In the genomic region with DNA sequence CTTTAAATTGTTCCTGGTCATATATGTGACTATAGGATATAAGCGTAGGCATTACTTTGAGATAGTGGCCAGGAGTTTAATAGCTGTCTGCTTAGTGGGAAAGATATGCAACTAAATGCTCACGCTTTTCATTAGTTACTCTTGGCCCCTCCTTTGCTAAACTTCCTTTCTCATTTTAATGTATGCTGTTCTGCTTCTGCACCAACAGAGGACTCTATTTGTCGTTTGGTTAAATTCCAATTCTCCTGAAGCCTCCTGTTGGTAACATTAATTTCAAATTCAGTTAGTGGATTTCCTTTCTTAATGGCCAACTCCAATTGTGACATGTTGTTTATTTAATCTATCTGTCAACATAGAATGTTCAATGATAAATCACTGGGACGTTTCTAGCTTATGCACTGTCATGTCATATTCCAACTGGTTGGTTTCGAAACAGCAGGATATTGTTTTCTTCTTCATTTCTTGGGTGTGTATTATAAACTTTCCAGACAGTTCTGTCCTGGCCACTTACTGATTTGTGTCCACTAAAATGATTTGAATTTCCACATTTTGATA, we compare ENCODE assay signal across 25 cellular contexts.
DNase-seq lines count a peak whose midpoint lies in the region; ATAC-seq and TF ChIP-seq lines count a peak whose summit lies in the region.
"Had no signal": no experiment of that assay in that cellular context is flagged by ENCODE, and none has a peak within 500 bp of the region (broad histone marks: within the 10 kb centered on the region; RNA-seq: fewer than 3 reads in every experiment).

No MANE protein-coding gene starts in this region.

- no peak overlapping the region for H3K27ac Mint-ChIP-seq in CD14-positive monocyte
- H3K27ac Mint-ChIP-seq: activated naive CD4-positive, alpha-beta T cell treated with anti-CD3 and anti-CD28 coated beads, Interleukin-2, amount 50 U/mL, for 24 hours; activated T-helper 17 cell treated with anti-CD3 and anti-CD28 coated beads, Interleukin-2, amount 50 U/mL, for 72 hours; natural killer cell; T-helper 2 cell treated with Interferon-gamma antibody and Interleukin-4, amounts not matched to agents 5 μg/mL and 100 μg/mL, for 36 hours had no signal

- H3K9me3 Mint-ChIP-seq in CD14-positive monocyte, result peaks cover 0 to 3% (median 0%) of the 10 kb centered on the region in 7 donors

- no peak for TF ChIP-seq CTCF in RWPE2 (IDR thresholded peaks at IDR 0.05; ENCODE audit: poor library complexity, severe bottlenecking)
- no peak for TF ChIP-seq CTCF in fibroblast of villous mesenchyme (IDR thresholded peaks at IDR 0.05; ENCODE audit: insufficient read depth, low read depth, low read length)
- TF ChIP-seq CTCF in CD14-positive monocyte (IDR thresholded peaks at IDR 0.05), result no peak
- no peak for TF ChIP-seq CTCF in ascending aorta (IDR thresholded peaks at IDR 0.05)

- H3K4me3 Mint-ChIP-seq in CD14-positive monocyte, result no peak overlapping the region
- H3K4me3 Mint-ChIP-seq: activated naive CD4-positive, alpha-beta T cell treated with anti-CD3 and anti-CD28 coated beads, Interleukin-2, amount 50 U/mL, for 24 hours; activated T-helper 17 cell treated with anti-CD3 and anti-CD28 coated beads, Interleukin-2, amount 50 U/mL, for 72 hours; natural killer cell; T-helper 2 cell treated with Interferon-gamma antibody and Interleukin-4, amounts not matched to agents 5 μg/mL and 100 μg/mL, for 36 hours had no signal

- H3K4me1 ChIP-seq in RWPE2 (ENCODE audit: insufficient read depth, poor library complexity, severe bottlenecking) (peaks cover 7% of the 10 kb centered on the region), ascending aorta (no peaks in the 10 kb centered on the region)
- H3K4me1 ChIP-seq: BLaER1 treated with 17β-estradiol and CSF1 and Interleukin-3, amounts not matched to agents 10 nM and 100 nM; lower lobe of right lung; psoas muscle; tibial artery had no signal

- no peaks in the 10 kb centered on the region for H3K36me3 Mint-ChIP-seq in CD14-positive monocyte
- H3K36me3 Mint-ChIP-seq: activated naive CD4-positive, alpha-beta T cell treated with anti-CD3 and anti-CD28 coated beads, Interleukin-2, amount 50 U/mL, for 24 hours had no signal

- ATAC-seq in RWPE2 (ENCODE audit: low read depth), result peak; percentile 25; the same call in 1 of the 3 replicates
- ATAC-seq: activated T-helper 17 cell treated with anti-CD3 and anti-CD28 coated beads, Interleukin-2, amount 50 U/mL, for 72 hours; gastroesophageal sphincter; lower lobe of right lung; mucosa of descending colon; natural killer cell; psoas muscle had no signal

- H3K36me3 ChIP-seq in H7 (replicated peaks; ENCODE audit: control insufficient read depth, insufficient read depth, low read length) (no peaks in the 10 kb centered on the region), RWPE2 (ENCODE audit: low read depth) (no peaks in the 10 kb centered on the region), ascending aorta (no peaks in the 10 kb centered on the region)
- H3K36me3 ChIP-seq: BLaER1 treated with 17β-estradiol and CSF1 and Interleukin-3, amounts not matched to agents 10 nM and 100 nM; gastroesophageal sphincter; lower lobe of right lung; tibial artery; WERI-Rb-1 had no signal

- H3K9me3 ChIP-seq in RWPE2 (ENCODE audit: severe bottlenecking) (peaks cover 2% of the 10 kb centered on the region), ascending aorta (no peaks in the 10 kb centered on the region)
- H3K9me3 ChIP-seq: BLaER1 treated with 17β-estradiol and CSF1 and Interleukin-3, amounts not matched to agents 10 nM and 100 nM; gastroesophageal sphincter; lower lobe of right lung; mucosa of descending colon; psoas muscle; tibial artery had no signal

- no peak overlapping the region for H3K4me3 ChIP-seq in H7 (ENCODE audit: insufficient read depth, low read depth, low read length)
- H3K4me3 ChIP-seq in RWPE2 (ENCODE audit: severe bottlenecking), result no peak overlapping the region
- no peak overlapping the region for H3K4me3 ChIP-seq in fibroblast of villous mesenchyme (ENCODE audit: low read depth, low read length)
- no peak overlapping the region for H3K4me3 ChIP-seq in ascending aorta
- H3K4me3 ChIP-seq: BLaER1 treated with 17β-estradiol and CSF1 and Interleukin-3, amounts not matched to agents 10 nM and 100 nM; gastroesophageal sphincter; lower lobe of right lung; mucosa of descending colon; psoas muscle; tibial artery had no signal

- in situ Hi-C loops in Caki2 (cut with HindIII; ENCODE audit: low pct_unique_long_range_greater_than_20kb, low sequenced_read_pairs), result no loop called here

- intact Hi-C loops in CD14-positive monocyte (cut with micrococcal nuclease), result no loop called here
- intact Hi-C loops in ascending aorta (cut with DNase I), result no loop called here

- H3K27me3 ChIP-seq in H7 (ENCODE audit: control insufficient read depth, insufficient read depth, low read length) (no peaks in the 10 kb centered on the region), RWPE2 (ENCODE audit: insufficient read depth, poor library complexity, severe bottlenecking) (no peaks in the 10 kb centered on the region), ascending aorta (no peaks in the 10 kb centered on the region)
- H3K27me3 ChIP-seq: BLaER1 treated with 17β-estradiol and CSF1 and Interleukin-3, amounts not matched to agents 10 nM and 100 nM; gastroesophageal sphincter; tibial artery had no signal

- H3K27ac ChIP-seq in RWPE2 (ENCODE audit: poor library complexity, severe bottlenecking) (no peak overlapping the region), caudate nucleus (ENCODE audit: low read depth, low read length) (no peak overlapping the region), ascending aorta (no peak overlapping the region)
- H3K27ac ChIP-seq: BLaER1 treated with 17β-estradiol and CSF1 and Interleukin-3, amounts not matched to agents 10 nM and 100 nM; gastroesophageal sphincter; KMS-11; lower lobe of right lung; psoas muscle; tibial artery; WERI-Rb-1 had no signal

- DNase-seq in Caki2 (ENCODE audit: low read depth) (peak; percentile 41), H7 (peak; percentile 0), RWPE2 (ENCODE audit: low spot score) (no peak), fibroblast of villous mesenchyme (ENCODE audit: low read depth) (peak; percentile 3), caudate nucleus (lab: John Stamatoyannopoulos, UW) (no peak), CD14-positive monocyte (ENCODE audit: low spot score) (no peak), ascending aorta (ENCODE audit: low spot score in 2 of 2) (no peak)
- DNase-seq: activated CD4-positive, alpha-beta T cell treated with anti-CD3 and anti-CD28 coated beads for 48 hours; amygdala; Calu3; GOT3; lower lobe of right lung; mucosa of descending colon; natural killer cell; NCI-H1436; psoas muscle; stimulated activated CD4-positive, alpha-beta T cell treated with anti-CD3 and anti-CD28 coated beads, Interleukin-4, amount 100 ng/mL, for 4 hours; tibial artery; WERI-Rb-1 had no signal

- no peaks in the 10 kb centered on the region for H3K4me1 Mint-ChIP-seq in CD14-positive monocyte
- H3K4me1 Mint-ChIP-seq: activated naive CD4-positive, alpha-beta T cell treated with anti-CD3 and anti-CD28 coated beads, Interleukin-2, amount 50 U/mL, for 24 hours; activated T-helper 17 cell treated with anti-CD3 and anti-CD28 coated beads, Interleukin-2, amount 50 U/mL, for 72 hours; natural killer cell had no signal

- H3K27me3 Mint-ChIP-seq in CD14-positive monocyte (ENCODE audit: low read depth in 3 of 3), result no peaks in the 10 kb centered on the region
- H3K27me3 Mint-ChIP-seq: activated naive CD4-positive, alpha-beta T cell treated with anti-CD3 and anti-CD28 coated beads, Interleukin-2, amount 50 U/mL, for 24 hours; activated T-helper 17 cell treated with anti-CD3 and anti-CD28 coated beads, Interleukin-2, amount 50 U/mL, for 72 hours had no signal

Comparison
In these comparisons a context has a peak if more than half of its experiments do, and no peak if none do; other contexts are left out.
1. DNase-seq: peak in Caki2 (single experiment), H7 (single experiment) and fibroblast of villous mesenchyme (single experiment); none in RWPE2 (single experiment), caudate nucleus (0 of 61), CD14-positive monocyte (single experiment) and ascending aorta (0 of 2).